16 cellular contexts compared by ENCODE assay signal in genomic region chr2:241947401-241947800, GRCh38.
DNase-seq lines count a peak whose midpoint lies in the region; ATAC-seq, FAIRE-seq and TF ChIP-seq lines count a peak whose summit lies in the region.
"Had no signal": no experiment of that assay in that cellular context is flagged by ENCODE, and none has a peak within 500 bp of the region (broad histone marks: within the 10 kb centered on the region; RNA-seq: fewer than 3 reads in every experiment).

No MANE protein-coding gene starts in this region.

- H3K9me3 ChIP-seq in HepG2 (ENCODE audit: low read length): no peaks in the 10 kb centered on the region
- H3K9me3 ChIP-seq in right lobe of liver: no peaks in the 10 kb centered on the region
- H3K9me3 ChIP-seq in vagina: no peaks in the 10 kb centered on the region
- H3K9me3 ChIP-seq: A549, BE2C had no signal

- FAIRE-seq in HepG2 (lab: Jason Lieb, UNC): no peak
- FAIRE-seq: A549, GM19239 had no signal

- H3K4me3 ChIP-seq in HepG2 (replicated peaks in 1 of 3; ENCODE audit: insufficient read depth in 1 of 3, low read depth in 2 of 3, low read length in 3 of 3) (no peak overlapping the region; a peak in 1 of 6 replicates), right lobe of liver (no peak overlapping the region), vagina (no peak overlapping the region)
- H3K4me3 ChIP-seq: A549 had no signal

- no peak overlapping the region for H2AFZ ChIP-seq in HepG2 (ENCODE audit: low read length)

- TF ChIP-seq RAD21 in HepG2 (CRISPR knock-in tag; IDR thresholded peaks at IDR 0.05): no peak

- WGBS in HepG2 (ENCODE audit: low lambda C conversion rate): 47% methylated on average over 21 of the region's 21 CpGs
- 85% methylated on average over 9 of the region's 21 CpGs for WGBS in right lobe of liver (ENCODE audit: insufficient coverage, low coverage, low lambda C conversion rate, missing lambda C conversion rate)

- BruUV-seq in HepG2 (replicated peaks; lab: Mats Ljungman, UMichigan): no TSS peak

- no peak overlapping the region for H3K9ac ChIP-seq in HepG2 (ENCODE audit: insufficient read depth, low read depth, low read length)

- H3K36me3 ChIP-seq in HepG2 (replicated peaks in 1 of 2; ENCODE audit: control insufficient read depth in 1 of 2, insufficient read depth in 2 of 2, low read length in 2 of 2) (no peaks in the 10 kb centered on the region), right lobe of liver (no peaks in the 10 kb centered on the region), vagina (no peaks in the 10 kb centered on the region)
- H3K36me3 ChIP-seq: BE2C had no signal

- in situ Hi-C loops in HepG2 (cut with HindIII; ENCODE audit: extremely low pct_ligation_motif_present, low pct_unique_long_range_greater_than_20kb): no loop called here

- H4K20me1 ChIP-seq in HepG2 (ENCODE audit: insufficient read depth, low read length): no peaks in the 10 kb centered on the region

- POLR2A ChIA-PET in HepG2 (lab: Yijun Ruan, JAX): no interaction called here
- POLR2A ChIA-PET in RWPE1 (lab: Yijun Ruan, JAX; ENCODE audit: low non-redundant PET): no interaction called here

- peaks cover 26 to 84% of the 10 kb centered on the region in 2 experiments for H3K27me3 ChIP-seq in HepG2 (ENCODE audit: control insufficient read depth in 1 of 2, insufficient read depth in 2 of 2, low read length in 2 of 2)
- H3K27me3 ChIP-seq in right lobe of liver: no peaks in the 10 kb centered on the region
- H3K27me3 ChIP-seq in vagina: no peaks in the 10 kb centered on the region

- no peak for TF ChIP-seq CTCF in HepG2 (CRISPR knock-in tag; IDR thresholded peaks at IDR 0.05)
- no peak for TF ChIP-seq CTCF in right lobe of liver (IDR thresholded peaks at IDR 0.05)
- TF ChIP-seq CTCF in vagina (IDR thresholded peaks at IDR 0.05): no peak
- no peak for TF ChIP-seq CTCF in RWPE1 (conservative IDR thresholded peaks at IDR 0.05; ENCODE audit: low read depth)

- DNase-seq in HepG2 (ENCODE audit: low spot score) (no peak), right lobe of liver (no peak), cerebellum (ENCODE audit: low spot score) (peak; percentile 12), sciatic nerve (ENCODE audit: low spot score) (peak; percentile 39), vagina (ENCODE audit: extremely low spot score in 2 of 2) (no peak), RWPE1 (ENCODE audit: low spot score) (no peak)
- DNase-seq: BE2C; CD4-positive, alpha-beta memory T cell; COR-L47; GF-D8; KBM-7 had no signal

- TF ChIP-seq EP300 in HepG2 (IDR thresholded peaks at IDR 0.05; ENCODE audit: low read depth in 2 of 2, low read length in 2 of 2) (no peak), HepG2 (CRISPR knock-in tag; IDR thresholded peaks at IDR 0.05; ENCODE audit: borderline replicate concordance) (no peak)

- CTCF ChIA-PET in HepG2 (lab: Yijun Ruan, JAX; ENCODE audit: low intra/inter-chr PET ratio, low total read pairs): no interaction called here
- CTCF ChIA-PET in RWPE1 (lab: Yijun Ruan, JAX): interaction anchor here (0.6 to 0.7 kb wide), 2 partner anchors 24 to 1280 kb away, joined by 3 read pairs; no protein-coding TSS in a partner anchor

- no peaks in the 10 kb centered on the region for H3K79me2 ChIP-seq in HepG2 (ENCODE audit: insufficient read depth, low read length)

- H3K4me1 ChIP-seq in HepG2 (ENCODE audit: insufficient read depth, low read length) (peaks cover 22% of the 10 kb centered on the region), right lobe of liver (peaks cover 0 to 14% (median 5%) of the 10 kb centered on the region in 4 donors), vagina (peaks cover 10% of the 10 kb centered on the region)
- H3K4me1 ChIP-seq: A549, BE2C had no signal

- 0 out of 2 replicates have a peak overlapping the region, but pooled peaks have one; percentile 48 for H3K4me2 ChIP-seq in HepG2 (ENCODE audit: low read depth, low read length)
- H3K4me2 ChIP-seq: A549 had no signal

- no peak for TF ChIP-seq POLR2A in HepG2 (IDR thresholded peaks at IDR 0.05; ENCODE audit: insufficient read depth in 1 of 2, low read depth in 2 of 2, low read length in 2 of 2)
- TF ChIP-seq POLR2A in right lobe of liver (IDR thresholded peaks at IDR 0.05): no peak
- TF ChIP-seq POLR2A in vagina (IDR thresholded peaks at IDR 0.05): no peak

- no peak for ATAC-seq in HepG2
- no peak for ATAC-seq in right lobe of liver
- ATAC-seq in sciatic nerve: no peak
- no peak for ATAC-seq in GM19455 (IDR thresholded peaks at IDR 0.05; ENCODE audit: unreplicated experiment)
- ATAC-seq: A549 had no signal

- no peak overlapping the region for H3K27ac ChIP-seq in HepG2 (ENCODE audit: extremely low read length, insufficient read depth, low read length)
- H3K27ac ChIP-seq in right lobe of liver: no peak overlapping the region
- no peak overlapping the region for H3K27ac ChIP-seq in vagina
- H3K27ac ChIP-seq in RWPE1: no peak overlapping the region
- H3K27ac ChIP-seq: A549, C4-2B, HL-60 had no signal

- intact Hi-C loops in HepG2 (cut with micrococcal nuclease; ENCODE audit: unreplicated experiment) (no loop called here), right lobe of liver (cut with DNase I) (no loop called here), sciatic nerve (cut with DNase I) (no loop called here), vagina (cut with DNase I) (no loop called here)

TF ChIP-seq in HepG2, 621 proteins besides CTCF, POLR2A, EP300 and RAD21:
- TF ChIP-seq BHLHE40 (IDR thresholded peaks at IDR 0.05; ENCODE audit: low read length): 0 out of 2 replicates have a peak, but pooled peaks have one; percentile 5
- TF ChIP-seq ATRX (CRISPR knock-in tag; IDR thresholded peaks at IDR 0.05; ENCODE audit: borderline replicate concordance): no peak
- TF ChIP-seq PRDM15 (CRISPR knock-in tag; IDR thresholded peaks at IDR 0.05): no peak
- peak; percentile 25; the same call in 1 of the 2 replicates for TF ChIP-seq USF2 (IDR thresholded peaks at IDR 0.05; ENCODE audit: low read depth, low read length)
- no peak for TF ChIP-seq USF2 (CRISPR knock-in tag; IDR thresholded peaks at IDR 0.05; ENCODE audit: borderline replicate concordance)

Comparison
In these comparisons a context has a peak if more than half of its experiments do, and no peak if none do; other contexts are left out.
1. DNase-seq: peak in cerebellum (single experiment) and sciatic nerve (single experiment); none in HepG2 (single experiment), right lobe of liver (0 of 3), vagina (0 of 2) and RWPE1 (single experiment).